11 cellular contexts compared by ENCODE assay signal in the genomic region with DNA sequence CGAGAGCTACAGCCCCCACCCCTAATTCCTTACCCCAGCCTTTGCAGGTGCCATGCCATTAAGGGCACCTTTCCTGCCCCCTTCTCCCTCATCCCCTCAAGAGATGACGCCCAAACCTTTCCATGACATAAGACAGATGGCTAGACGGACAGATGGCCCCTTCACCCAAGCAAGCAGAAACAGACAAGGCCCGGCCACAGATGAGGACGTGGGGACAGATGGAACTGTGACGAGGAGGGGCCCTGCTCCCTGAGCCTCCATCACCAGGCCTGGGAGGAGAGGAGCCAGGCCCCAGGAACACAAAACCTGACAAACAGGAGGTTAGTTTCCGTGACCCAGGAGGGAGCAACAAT. TPM values are rescaled to one million over a fixed set of nuclear protein-coding genes. Genes with fewer than 3 reads are reported as not detected.
DNase-seq lines count a peak whose midpoint lies in the region; ATAC-seq, FAIRE-seq and TF ChIP-seq lines count a peak whose summit lies in the region.
"Had no signal": no experiment of that assay in that cellular context is flagged by ENCODE, and none has a peak within 500 bp of the region (broad histone marks: within the 10 kb centered on the region; RNA-seq: fewer than 3 reads in every experiment).

No MANE protein-coding gene starts in this region.

- peaks cover 25 to 62% (median 32%) of the 10 kb centered on the region in 11 experiments for H3K27me3 ChIP-seq in BLaER1 treated with 17β-estradiol and CSF1 and Interleukin-3, amounts not matched to agents 10 nM and 100 nM
- no peaks in the 10 kb centered on the region for H3K27me3 ChIP-seq in endothelial cell of umbilical vein (ENCODE audit: control insufficient read depth in 2 of 2, insufficient read depth in 2 of 2, low read length in 2 of 2)
- H3K27me3 ChIP-seq in pancreas = no peaks in the 10 kb centered on the region
- H3K27me3 ChIP-seq in effector memory CD4-positive, alpha-beta T cell (replicated peaks; ENCODE audit: control insufficient read depth, insufficient read depth, low read length, poor library complexity, severe bottlenecking) = no peaks in the 10 kb centered on the region

- H3K4me3 ChIP-seq in BLaER1 treated with 17β-estradiol and CSF1 and Interleukin-3, amounts not matched to agents 10 nM and 100 nM = no peak overlapping the region
- no peak overlapping the region for H3K4me3 ChIP-seq in endothelial cell of umbilical vein (replicated peaks in 1 of 3; ENCODE audit: insufficient read depth in 1 of 3, low read depth in 1 of 3, low read length in 3 of 3)
- peak overlapping the region in 2 of 4 donors; percentile 10 to 14 for H3K4me3 ChIP-seq in pancreas
- no peak overlapping the region for H3K4me3 ChIP-seq in effector memory CD4-positive, alpha-beta T cell (ENCODE audit: insufficient read depth, low read depth, low read length, poor library complexity, severe bottlenecking)

- peaks cover 17 to 67% (median 57%) of the 10 kb centered on the region in 10 experiments for H3K4me1 ChIP-seq in BLaER1 treated with 17β-estradiol and CSF1 and Interleukin-3, amounts not matched to agents 10 nM and 100 nM
- H3K4me1 ChIP-seq in endothelial cell of umbilical vein (ENCODE audit: control insufficient read depth, extremely low read depth, insufficient read depth, low read length) (peaks cover 13% of the 10 kb centered on the region), pancreas (peaks cover 0 to 8% (median 6%) of the 10 kb centered on the region in 3 donors)
- H3K4me1 ChIP-seq in effector memory CD4-positive, alpha-beta T cell (ENCODE audit: control insufficient read depth, insufficient read depth, low read length, poor library complexity, severe bottlenecking) = peaks cover 6% of the 10 kb centered on the region

- TF ChIP-seq POLR2A in endothelial cell of umbilical vein (IDR thresholded peaks at IDR 0.05; ENCODE audit: low read depth, low read length) = no peak

- CTCF ChIA-PET in RWPE1 (lab: Yijun Ruan, JAX) (interaction anchor here (0.6 to 1.7 kb wide), 4 partner anchors 11 to 120 kb away, joined by 3 to 10 read pairs (median 5); no protein-coding TSS in a partner anchor), endothelial cell of umbilical vein (lab: Charles Lee) (interaction anchor here (1.1 to 10.6 kb wide), 11 partner anchors 11 to 119 kb away, joined by 3 to 180 read pairs (median 6); no protein-coding TSS in a partner anchor)

- H4K20me1 ChIP-seq in BLaER1 treated with 17β-estradiol and CSF1 and Interleukin-3, amounts not matched to agents 10 nM and 100 nM = no peaks in the 10 kb centered on the region; a peak in 1 of 22 replicates
- H4K20me1 ChIP-seq in endothelial cell of umbilical vein (replicated peaks; ENCODE audit: control insufficient read depth, extremely low read depth, insufficient read depth, low read length) = no peaks in the 10 kb centered on the region

- dilution Hi-C loops in endothelial cell of umbilical vein (cut with MboI; ENCODE audit: extremely low pct_ligation_motif_present, low sequenced_read_pairs) = no loop called here

- H3K79me2 ChIP-seq in endothelial cell of umbilical vein (ENCODE audit: control insufficient read depth, insufficient read depth, low read length) = no peaks in the 10 kb centered on the region

- DNase-seq in RWPE1 (ENCODE audit: low spot score) (no peak), endothelial cell of umbilical vein (ENCODE audit: low read depth, low spot score) (no peak), pancreas (no peak), NCI-H146 (lab: John Stamatoyannopoulos, UW) (no peak)
- no peak for DNase-seq in effector memory CD4-positive, alpha-beta T cell
- DNase-seq in stimulated activated CD4-positive, alpha-beta T cell treated with anti-CD3 and anti-CD28 coated beads, Interleukin-15, amount 100 ng/mL, for 24 hours = no peak
- DNase-seq: NCI-H187, SIG-M5 had no signal

- H3K9ac ChIP-seq in BLaER1 treated with 17β-estradiol and CSF1 and Interleukin-3, amounts not matched to agents 10 nM and 100 nM = no peak overlapping the region
- H3K9ac ChIP-seq in endothelial cell of umbilical vein (replicated peaks; ENCODE audit: extremely low read depth, insufficient read depth, low read length) = no peak overlapping the region

- no peaks in the 10 kb centered on the region for H3K36me3 ChIP-seq in BLaER1 treated with 17β-estradiol and CSF1 and Interleukin-3, amounts not matched to agents 10 nM and 100 nM
- H3K36me3 ChIP-seq in endothelial cell of umbilical vein (ENCODE audit: control insufficient read depth in 2 of 2, extremely low read depth in 1 of 2, insufficient read depth in 2 of 2, low read length in 2 of 2) (no peaks in the 10 kb centered on the region), pancreas (no peaks in the 10 kb centered on the region)
- no peaks in the 10 kb centered on the region for H3K36me3 ChIP-seq in effector memory CD4-positive, alpha-beta T cell (ENCODE audit: control insufficient read depth, insufficient read depth, low read length)

- H3K9me1 ChIP-seq in endothelial cell of umbilical vein (replicated peaks; ENCODE audit: control insufficient read depth, extremely low read depth, insufficient read depth, low read length) = no peaks in the 10 kb centered on the region

- no peaks in the 10 kb centered on the region for H3K9me3 ChIP-seq in BLaER1 treated with 17β-estradiol and CSF1 and Interleukin-3, amounts not matched to agents 10 nM and 100 nM (replicated peaks in 1 of 11)
- no peaks in the 10 kb centered on the region for H3K9me3 ChIP-seq in endothelial cell of umbilical vein (replicated peaks; ENCODE audit: control insufficient read depth, insufficient read depth, low read length)
- H3K9me3 ChIP-seq in pancreas = no peaks in the 10 kb centered on the region
- H3K9me3 ChIP-seq in effector memory CD4-positive, alpha-beta T cell (ENCODE audit: control insufficient read depth, low read length) = no peaks in the 10 kb centered on the region

- POLR2A ChIA-PET in RWPE1 (lab: Yijun Ruan, JAX; ENCODE audit: low non-redundant PET) (no interaction called here), endothelial cell of umbilical vein (lab: Charles Lee) (no interaction called here)

- ATAC-seq in pancreas (no peak), HG03025 (IDR thresholded peaks at IDR 0.05; ENCODE audit: low FRiP score, unreplicated experiment) (no peak)

- H3K27ac ChIP-seq in BLaER1 treated with 17β-estradiol and CSF1 and Interleukin-3, amounts not matched to agents 10 nM and 100 nM = no peak overlapping the region
- peak overlapping the region; percentile 97 for H3K27ac ChIP-seq in RWPE1
- no peak overlapping the region for H3K27ac ChIP-seq in endothelial cell of umbilical vein (ENCODE audit: insufficient read depth, low read depth, low read length)
- peak overlapping the region in 3 of 4 donors; percentile 2 to 77 (median 47) for H3K27ac ChIP-seq in pancreas
- H3K27ac ChIP-seq in effector memory CD4-positive, alpha-beta T cell (ENCODE audit: insufficient read depth, low read length, poor library complexity, severe bottlenecking) = no peak overlapping the region

- H2AFZ ChIP-seq in endothelial cell of umbilical vein (ENCODE audit: low read depth, low read length) = peak overlapping the region; percentile 86

- WGBS in pancreas, 2 donors = 21 to 31% methylated on average over 7 of the region's 7 CpGs

- H3K4me2 ChIP-seq in BLaER1 treated with 17β-estradiol and CSF1 and Interleukin-3, amounts not matched to agents 10 nM and 100 nM = peak overlapping the region; percentile 39 to 80 (median 67)
- no peak overlapping the region for H3K4me2 ChIP-seq in endothelial cell of umbilical vein (ENCODE audit: insufficient read depth, low read length)

- FAIRE-seq in endothelial cell of umbilical vein (lab: Jason Lieb, UNC) (no peak), pancreas (lab: Jason Lieb, UNC) (no peak)

- TF ChIP-seq CTCF in RWPE1 (conservative IDR thresholded peaks at IDR 0.05; ENCODE audit: low read depth) (no peak), endothelial cell of umbilical vein (IDR thresholded peaks at IDR 0.05; ENCODE audit: extremely low read depth in 1 of 2, insufficient read depth in 1 of 2, low read depth in 1 of 2, low read length in 2 of 2) (no peak), pancreas (IDR thresholded peaks at IDR 0.05) (no peak)

- BruUV-seq in endothelial cell of umbilical vein (replicated peaks; lab: Mats Ljungman, UMichigan) = no TSS peak

- intact Hi-C loops in endothelial cell of umbilical vein (cut with micrococcal nuclease) (no loop called here), pancreas (cut with DNase I) (no loop called here)

RNA-seq across cellular contexts. Expression of gene PEF1, which starts 24.7 kb away (rescaled TPM):
- total RNA-seq in endothelial cell of umbilical vein = 66.5 and 73.3 TPM in 2 replicates
- 149 and 161 TPM in 2 replicates for polyA plus RNA-seq in endothelial cell of umbilical vein
- polyA plus RNA-seq in endothelial cell of umbilical vein (2011; cell fraction: cytosol; rRNA removed) = 110 and 120 TPM in 2 replicates
- polyA plus RNA-seq in endothelial cell of umbilical vein (2011; cell fraction: nucleus; rRNA removed) = 66.4 and 77.8 TPM in 2 replicates
- polyA plus RNA-seq in endothelial cell of umbilical vein (2012) = 59.1 and 59.8 TPM in 2 replicates
- 133 and 137 TPM in 2 replicates for polyA minus RNA-seq in endothelial cell of umbilical vein
- polyA minus RNA-seq in endothelial cell of umbilical vein (2011; cell fraction: cytosol; rRNA and poly(A)+ RNA removed) = 41.0 TPM
- 24.5 and 30.0 TPM in 2 replicates for polyA minus RNA-seq in endothelial cell of umbilical vein (2011; cell fraction: nucleus; rRNA and poly(A)+ RNA removed)
- 10 to 100 TPM; 14.5 to 27.2 (median 17.5) TPM for total RNA-seq in pancreas
- polyA plus RNA-seq in pancreas = 10 to 100 TPM; 27.0 to 47.3 TPM

RNA-seq across cellular contexts. Expression of gene COL16A1, which starts 34.4 kb away (rescaled TPM):
- 1.2 and 2.7 TPM in 2 replicates for total RNA-seq in endothelial cell of umbilical vein
- polyA plus RNA-seq in endothelial cell of umbilical vein = 0.68 and 0.75 TPM in 2 replicates
- polyA plus RNA-seq in endothelial cell of umbilical vein (2011; cell fraction: cytosol; rRNA removed) = 0.80 and 0.86 TPM in 2 replicates
- 7.3 and 7.6 TPM in 2 replicates for polyA plus RNA-seq in endothelial cell of umbilical vein (2011; cell fraction: nucleus; rRNA removed)
- polyA plus RNA-seq in endothelial cell of umbilical vein (2012) = 1.1 and 1.2 TPM in 2 replicates
- 0.66 and 2.0 TPM in 2 replicates for polyA minus RNA-seq in endothelial cell of umbilical vein
- polyA minus RNA-seq in endothelial cell of umbilical vein (2011; cell fraction: cytosol; rRNA and poly(A)+ RNA removed) = not detected
- 1.0 and 1.3 TPM in 2 replicates for polyA minus RNA-seq in endothelial cell of umbilical vein (2011; cell fraction: nucleus; rRNA and poly(A)+ RNA removed)
- total RNA-seq in pancreas = 10 to 100 TPM in 3 of 6 donors, 1 to 10 TPM in 3; 3.3 to 26.7 (median 8.0) TPM
- polyA plus RNA-seq in pancreas = 10 to 100 TPM; 15.1 to 19.3 TPM

RNA-seq across cellular contexts. Expression of gene HCRTR1, which starts 51.9 kb away (rescaled TPM):
- 0.93 and 1.4 TPM in 2 replicates for total RNA-seq in endothelial cell of umbilical vein
- polyA plus RNA-seq in endothelial cell of umbilical vein = 1.3 and 1.5 TPM in 2 replicates
- polyA plus RNA-seq in endothelial cell of umbilical vein (2011; cell fraction: cytosol; rRNA removed) = 0.75 and 0.86 TPM in 2 replicates
- 3.1 and 3.2 TPM in 2 replicates for polyA plus RNA-seq in endothelial cell of umbilical vein (2011; cell fraction: nucleus; rRNA removed)
- polyA plus RNA-seq in endothelial cell of umbilical vein (2012) = 0.32 and 0.57 TPM in 2 replicates
- 1.5 and 1.7 TPM in 2 replicates for polyA minus RNA-seq in endothelial cell of umbilical vein
- not detected for polyA minus RNA-seq in endothelial cell of umbilical vein (2011; cell fraction: cytosol; rRNA and poly(A)+ RNA removed)
- polyA minus RNA-seq in endothelial cell of umbilical vein (2011; cell fraction: nucleus; rRNA and poly(A)+ RNA removed) = 1.0 and 1.1 TPM in 2 replicates
- under 1 TPM in 1 of 6 donors, not detected in 5; 0.14 TPM for total RNA-seq in pancreas
- under 1 TPM; 0.19 to 0.52 TPM for polyA plus RNA-seq in pancreas
- total RNA-seq: myocyte had no signal

Comparison
In these comparisons a context has a peak if more than half of its experiments do, and no peak if none do; other contexts are left out.
1. H3K27ac ChIP-seq: peak in RWPE1 (single experiment) and pancreas (3 of 4); none in BLaER1 treated with 17β-estradiol and CSF1 and Interleukin-3, amounts not matched to agents 10 nM and 100 nM (0 of 11), endothelial cell of umbilical vein (single experiment) and effector memory CD4-positive, alpha-beta T cell (single experiment).